8 cellular contexts compared by ENCODE assay signal in the genomic region with DNA sequence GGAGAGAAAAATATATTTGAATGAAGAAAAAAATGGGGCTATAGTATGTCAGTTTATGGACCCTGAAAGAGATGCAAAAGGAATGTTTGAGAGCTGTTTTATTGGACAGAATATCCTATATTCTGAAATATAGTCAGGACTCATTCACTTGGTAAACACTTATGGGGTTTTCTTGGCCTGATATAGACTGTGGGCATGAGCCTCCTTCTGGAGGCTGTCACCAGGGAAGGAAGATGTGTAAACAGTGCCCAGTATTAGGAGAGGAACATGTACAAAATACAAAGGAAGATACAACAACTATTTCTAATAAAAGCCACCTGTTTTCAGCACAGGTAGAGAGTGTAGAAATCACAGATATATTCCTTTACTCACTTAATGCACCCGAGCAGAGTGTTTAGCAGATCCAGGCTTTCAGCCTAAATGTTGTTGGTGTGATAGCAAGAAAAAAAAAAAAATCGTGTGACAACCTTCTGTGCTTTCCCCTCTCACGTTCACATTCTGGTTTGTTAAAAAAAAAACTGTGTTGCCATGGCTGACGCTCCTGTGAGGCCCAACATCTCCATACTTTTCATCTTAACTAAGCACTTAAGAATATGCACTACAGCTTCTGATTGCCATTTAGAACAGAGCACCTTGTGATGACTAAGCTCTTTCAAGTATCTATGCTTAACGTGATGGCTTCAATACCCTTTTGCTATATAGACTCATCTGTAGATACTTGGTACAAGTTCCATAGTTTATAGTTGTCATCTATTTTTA.
DNase-seq lines count a peak whose midpoint lies in the region; ATAC-seq, FAIRE-seq and TF ChIP-seq lines count a peak whose summit lies in the region.

No MANE protein-coding gene starts in this region.

- H3K36me3 ChIP-seq in HepG2 (replicated peaks in 1 of 2; ENCODE audit: control insufficient read depth in 1 of 2, insufficient read depth in 2 of 2, low read length in 2 of 2): no peaks in the 10 kb centered on the region
- H3K36me3 ChIP-seq in vagina: no peaks in the 10 kb centered on the region

- TF ChIP-seq CTCF in HepG2 (CRISPR knock-in tag; IDR thresholded peaks at IDR 0.05) (no peak), vagina (IDR thresholded peaks at IDR 0.05) (no peak)

- no peaks in the 10 kb centered on the region for H3K27me3 Mint-ChIP-seq in activated CD8-positive, alpha-beta T cell treated with anti-CD3 and anti-CD28 coated beads, Interleukin-2, amount 10 ng/mL, durations not matched to agents 7 days and 5 days (ENCODE audit: low read depth)

- H3K4me1 ChIP-seq in HepG2 (ENCODE audit: insufficient read depth, low read length) (peaks cover 29% of the 10 kb centered on the region), vagina (peaks cover 80% of the 10 kb centered on the region)

- peaks cover 29% of the 10 kb centered on the region for H3K79me2 ChIP-seq in HepG2 (ENCODE audit: insufficient read depth, low read length)

- H3K27me3 ChIP-seq in HepG2 (ENCODE audit: control insufficient read depth in 1 of 2, insufficient read depth in 2 of 2, low read length in 2 of 2) (no peaks in the 10 kb centered on the region), vagina (no peaks in the 10 kb centered on the region)

- peak; percentile 25 for ATAC-seq in Right ventricle myocardium inferior
- peak; percentile 46 for ATAC-seq in activated CD8-positive, alpha-beta T cell treated with anti-CD3 and anti-CD28 coated beads, Interleukin-2, amount 10 ng/mL, durations not matched to agents 7 days and 5 days
- ATAC-seq in HepG2: no peak
- ATAC-seq in GM21390 (IDR thresholded peaks at IDR 0.05; ENCODE audit: unreplicated experiment): no peak

- no peak overlapping the region for H3K4me3 ChIP-seq in HepG2 (replicated peaks in 1 of 3; ENCODE audit: insufficient read depth in 1 of 3, low read depth in 2 of 3, low read length in 3 of 3)
- no peak overlapping the region for H3K4me3 ChIP-seq in vagina

- no TSS peak for BruUV-seq in HepG2 (replicated peaks; lab: Mats Ljungman, UMichigan)

- H3K4me2 ChIP-seq in HepG2 (ENCODE audit: low read depth, low read length): no peak overlapping the region

- H3K9me3 ChIP-seq in HepG2 (ENCODE audit: low read length) (no peaks in the 10 kb centered on the region), vagina (no peaks in the 10 kb centered on the region)

- intact Hi-C loops in Right ventricle myocardium inferior (cut with DNase I) (loop anchor here (2.0 to 10.0 kb wide), 2 partner anchors 16 to 128 kb away; no protein-coding TSS in a partner anchor), cardiac septum (cut with DNase I) (loop anchor here (5.0 to 10.0 kb wide), 2 partner anchors 34 to 138 kb away; a partner anchor contains a TSS), HepG2 (cut with micrococcal nuclease; ENCODE audit: unreplicated experiment) (no loop called here), vagina (cut with DNase I) (no loop called here)

- peaks cover 46% of the 10 kb centered on the region for H3K36me3 Mint-ChIP-seq in activated CD8-positive, alpha-beta T cell treated with anti-CD3 and anti-CD28 coated beads, Interleukin-2, amount 10 ng/mL, durations not matched to agents 7 days and 5 days (ENCODE audit: low read depth)

- no peak overlapping the region for H2AFZ ChIP-seq in HepG2 (ENCODE audit: low read length)

- DNase-seq in Right ventricle myocardium inferior (ENCODE audit: missing footprints) (no peak), cardiac septum (ENCODE audit: low spot score) (no peak), HepG2 (ENCODE audit: low spot score) (no peak), vagina (ENCODE audit: extremely low spot score in 2 of 2) (no peak), AG08396 (ENCODE audit: low spot score) (no peak), NCI-H1105 (lab: John Stamatoyannopoulos, UW) (no peak)
- DNase-seq in activated CD8-positive, alpha-beta T cell treated with anti-CD3 and anti-CD28 coated beads, Interleukin-2, amount 10 ng/mL, durations not matched to agents 7 days and 5 days: no peak

- POLR2A ChIA-PET in activated CD8-positive, alpha-beta T cell treated with anti-CD3 and anti-CD28 coated beads, Interleukin-2, amount 10 ng/mL, durations not matched to agents 7 days and 5 days (lab: Charles Lee): interaction anchor here (1.0 kb wide), 1 partner anchor 12 kb away, joined by 6 read pairs; no protein-coding TSS in a partner anchor
- POLR2A ChIA-PET in HepG2 (lab: Yijun Ruan, JAX): no interaction called here

- H3K27ac ChIP-seq in HepG2 (ENCODE audit: extremely low read length, insufficient read depth, low read length) (no peak overlapping the region), vagina (peak overlapping the region; percentile 55)

- H3K27ac Mint-ChIP-seq in activated CD8-positive, alpha-beta T cell treated with anti-CD3 and anti-CD28 coated beads, Interleukin-2, amount 10 ng/mL, durations not matched to agents 7 days and 5 days: peak overlapping the region; percentile 4

- no peak for TF ChIP-seq POLR2A in HepG2 (IDR thresholded peaks at IDR 0.05; ENCODE audit: insufficient read depth in 1 of 2, low read depth in 2 of 2, low read length in 2 of 2)
- TF ChIP-seq POLR2A in vagina (IDR thresholded peaks at IDR 0.05): no peak

- no peak for TF ChIP-seq EP300 in HepG2 (IDR thresholded peaks at IDR 0.05; ENCODE audit: low read depth in 2 of 2, low read length in 2 of 2)
- TF ChIP-seq EP300 in HepG2 (CRISPR knock-in tag; IDR thresholded peaks at IDR 0.05; ENCODE audit: borderline replicate concordance): no peak

- WGBS in HepG2 (ENCODE audit: low lambda C conversion rate): 94% methylated on average over 5 of the region's 5 CpGs

- peaks cover 59% of the 10 kb centered on the region for H3K4me1 Mint-ChIP-seq in activated CD8-positive, alpha-beta T cell treated with anti-CD3 and anti-CD28 coated beads, Interleukin-2, amount 10 ng/mL, durations not matched to agents 7 days and 5 days (ENCODE audit: low read depth)

- CTCF ChIA-PET in activated CD8-positive, alpha-beta T cell treated with anti-CD3 and anti-CD28 coated beads, Interleukin-2, amount 10 ng/mL, durations not matched to agents 7 days and 5 days (lab: Charles Lee): interaction anchor here (0.9 kb wide), 1 partner anchor 18 kb away, joined by 3 read pairs; no protein-coding TSS in a partner anchor
- CTCF ChIA-PET in HepG2 (lab: Yijun Ruan, JAX; ENCODE audit: low intra/inter-chr PET ratio, low total read pairs): no interaction called here

- H3K9me3 Mint-ChIP-seq in activated CD8-positive, alpha-beta T cell treated with anti-CD3 and anti-CD28 coated beads, Interleukin-2, amount 10 ng/mL, durations not matched to agents 7 days and 5 days (ENCODE audit: insufficient read depth): no peaks in the 10 kb centered on the region

- H3K4me3 Mint-ChIP-seq in activated CD8-positive, alpha-beta T cell treated with anti-CD3 and anti-CD28 coated beads, Interleukin-2, amount 10 ng/mL, durations not matched to agents 7 days and 5 days: no peak overlapping the region

- no peak for TF ChIP-seq RAD21 in HepG2 (CRISPR knock-in tag; IDR thresholded peaks at IDR 0.05)

- in situ Hi-C loops in HepG2 (cut with HindIII; ENCODE audit: extremely low pct_ligation_motif_present, low pct_unique_long_range_greater_than_20kb): no loop called here

- no peaks in the 10 kb centered on the region for H4K20me1 ChIP-seq in HepG2 (ENCODE audit: insufficient read depth, low read length)

- H3K9ac ChIP-seq in HepG2 (ENCODE audit: insufficient read depth, low read depth, low read length): no peak overlapping the region

- FAIRE-seq in HepG2 (lab: Jason Lieb, UNC): no peak

TF ChIP-seq in HepG2, 621 proteins besides CTCF, POLR2A, EP300 and RAD21:
- TF ChIP-seq RFX3 (CRISPR knock-in tag; IDR thresholded peaks at IDR 0.05) (no peak), MAFF (IDR thresholded peaks at IDR 0.05; ENCODE audit: low read depth, low read length) (0 out of 2 replicates have a peak, but pooled peaks have one; percentile 13)

Comparison
In these comparisons a context has a peak if more than half of its experiments do, and no peak if none do; other contexts are left out.
1. ATAC-seq: peak in Right ventricle myocardium inferior (single experiment) and activated CD8-positive, alpha-beta T cell treated with anti-CD3 and anti-CD28 coated beads, Interleukin-2, amount 10 ng/mL, durations not matched to agents 7 days and 5 days (single experiment); none in HepG2 (single experiment) and GM21390 (single experiment).
2. intact Hi-C loops: an anchor here in Right ventricle myocardium inferior (2.0 to 10.0 kb wide) and cardiac septum (5.0 to 10.0 kb wide); none called in HepG2 and vagina.